In genomic region chr1:46522969-46523320, GRCh38 we compare ENCODE assay signal across 23 cellular contexts. TPM values are rescaled to one million over a fixed set of nuclear protein-coding genes. Genes with fewer than 3 reads are reported as not detected.
DNase-seq lines count a peak whose midpoint lies in the region; ATAC-seq and TF ChIP-seq lines count a peak whose summit lies in the region.
"Had no signal": no experiment of that assay in that cellular context is flagged by ENCODE, and none has a peak within 500 bp of the region (broad histone marks: within the 10 kb centered on the region; RNA-seq: fewer than 3 reads in every experiment).

No MANE protein-coding gene starts in this region.

- H3K27ac ChIP-seq in WERI-Rb-1 (peak overlapping the region; percentile 76), epithelial cell of prostate (peak overlapping the region; percentile 65), prostate gland (no peak overlapping the region)
- H3K27ac ChIP-seq: ovary, right lobe of liver had no signal

- H3K36me3 Mint-ChIP-seq in stimulated activated effector memory CD8-positive, alpha-beta T cell treated with anti-CD3 and anti-CD28 coated beads, Interleukin-12 subunit alpha, Interleukin-12 subunit beta, amount 100 ng/mL, for 72 hours: no peaks in the 10 kb centered on the region
- H3K36me3 Mint-ChIP-seq: brain; CD4-positive, alpha-beta memory T cell; naive B cell had no signal

- ATAC-seq in stimulated activated effector memory CD8-positive, alpha-beta T cell treated with anti-CD3 and anti-CD28 coated beads, Interleukin-12 subunit alpha, Interleukin-12 subunit beta, amount 100 ng/mL, for 72 hours: no peak

- intact Hi-C loops in prostate gland (cut with DNase I): no loop called here

- peak overlapping the region; percentile 41 for H3K27ac Mint-ChIP-seq in stimulated activated effector memory CD8-positive, alpha-beta T cell treated with anti-CD3 and anti-CD28 coated beads, Interleukin-12 subunit alpha, Interleukin-12 subunit beta, amount 100 ng/mL, for 72 hours
- H3K27ac Mint-ChIP-seq: CD4-positive, alpha-beta memory T cell; naive B cell had no signal

- H3K4me3 Mint-ChIP-seq in stimulated activated effector memory CD8-positive, alpha-beta T cell treated with anti-CD3 and anti-CD28 coated beads, Interleukin-12 subunit alpha, Interleukin-12 subunit beta, amount 100 ng/mL, for 72 hours: peak overlapping the region; percentile 59
- H3K4me3 Mint-ChIP-seq: brain, naive B cell had no signal

- peak; percentile 59 for DNase-seq in H7
- DNase-seq in WERI-Rb-1: peak; percentile 60
- DNase-seq in epithelial cell of prostate (ENCODE audit: low read depth, low spot score): no peak
- no peak for DNase-seq in stimulated activated effector memory CD8-positive, alpha-beta T cell treated with anti-CD3 and anti-CD28 coated beads, Interleukin-12 subunit alpha, Interleukin-12 subunit beta, amount 100 ng/mL, for 72 hours (ENCODE audit: low spot score in 2 of 2)
- no peak for DNase-seq in activated CD4-positive, CD25-positive, alpha-beta regulatory T cell (lab: John Stamatoyannopoulos, UW)
- DNase-seq in NCI-H1092 treated with DMSO at 0.1 percent for 48 hours (lab: John Stamatoyannopoulos, UW): no peak
- no peak for DNase-seq in prostate gland (ENCODE audit: low spot score)
- DNase-seq: CD4-positive, alpha-beta memory T cell; DMS153; effector memory CD8-positive, alpha-beta T cell; mesendoderm; naive B cell; NCI-H1694 treated with DMSO at 0.1 percent for 48 hours; NCI-H748 treated with DMSO at 0.1 percent for 48 hours; SW 1271 had no signal

- H3K9me3 ChIP-seq in WERI-Rb-1 (ENCODE audit: severe bottlenecking) (no peaks in the 10 kb centered on the region), prostate gland (no peaks in the 10 kb centered on the region)
- H3K9me3 ChIP-seq: HAP-1, ovary, right lobe of liver had no signal

- TF ChIP-seq CTCF in WERI-Rb-1 (IDR thresholded peaks at IDR 0.05; ENCODE audit: low read depth, low read length) (no peak), prostate gland (IDR thresholded peaks at IDR 0.05) (no peak)

- TF ChIP-seq POLR2A in prostate gland (IDR thresholded peaks at IDR 0.05): no peak

- no peaks in the 10 kb centered on the region for H3K9me3 Mint-ChIP-seq in stimulated activated effector memory CD8-positive, alpha-beta T cell treated with anti-CD3 and anti-CD28 coated beads, Interleukin-12 subunit alpha, Interleukin-12 subunit beta, amount 100 ng/mL, for 72 hours
- H3K9me3 Mint-ChIP-seq: CD4-positive, alpha-beta memory T cell; effector memory CD8-positive, alpha-beta T cell; naive B cell had no signal

- peaks cover 47% of the 10 kb centered on the region for H3K4me1 Mint-ChIP-seq in stimulated activated effector memory CD8-positive, alpha-beta T cell treated with anti-CD3 and anti-CD28 coated beads, Interleukin-12 subunit alpha, Interleukin-12 subunit beta, amount 100 ng/mL, for 72 hours
- H3K4me1 Mint-ChIP-seq: naive B cell had no signal

- no peak overlapping the region for H3K4me3 ChIP-seq in H7 (ENCODE audit: insufficient read depth, low read depth, low read length)
- H3K4me3 ChIP-seq in WERI-Rb-1 (ENCODE audit: low read depth, low read length): no peak overlapping the region
- no peak overlapping the region for H3K4me3 ChIP-seq in prostate gland
- H3K4me3 ChIP-seq: HAP-1, ovary, right lobe of liver had no signal

- no peaks in the 10 kb centered on the region for H3K36me3 ChIP-seq in H7 (replicated peaks; ENCODE audit: control insufficient read depth, insufficient read depth, low read length)
- no peaks in the 10 kb centered on the region for H3K36me3 ChIP-seq in WERI-Rb-1
- no peaks in the 10 kb centered on the region for H3K36me3 ChIP-seq in prostate gland
- H3K36me3 ChIP-seq: HAP-1, ovary, right lobe of liver had no signal

- WGBS in prostate gland: 52% methylated on average over 12 of the region's 13 CpGs

- H3K27me3 ChIP-seq in H7 (ENCODE audit: control insufficient read depth, insufficient read depth, low read length) (peaks cover 49% of the 10 kb centered on the region), WERI-Rb-1 (ENCODE audit: insufficient read depth, low read depth, severe bottlenecking) (no peaks in the 10 kb centered on the region), prostate gland (replicated peaks; ENCODE audit: insufficient read depth) (no peaks in the 10 kb centered on the region)
- H3K27me3 ChIP-seq: ovary, right lobe of liver had no signal

- no peaks in the 10 kb centered on the region for H3K4me1 ChIP-seq in prostate gland (replicated peaks)

RNA-seq across cellular contexts. Expression of gene KNCN, which starts 28.5 kb away (rescaled TPM):
- total RNA-seq in H7 (2014; rRNA removed; shearing (Covaris generic)): not detected in 2 replicates
- not detected for total RNA-seq in prostate gland
- total RNA-seq: CD4-positive, alpha-beta memory T cell; glomerular endothelial cell; left cardiac atrium; right lobe of liver; Right ventricle myocardium inferior; temporal lobe had no signal

RNA-seq across cellular contexts. Expression of gene DMBX1, which starts 33.3 kb away (rescaled TPM):
- 4.2 and 5.4 TPM in 2 replicates for total RNA-seq in H7 (2014; rRNA removed; shearing (Covaris generic))
- total RNA-seq in prostate gland: not detected
- total RNA-seq: CD4-positive, alpha-beta memory T cell; glomerular endothelial cell; left cardiac atrium; ovary; right lobe of liver; Right ventricle myocardium inferior; temporal lobe had no signal

Comparison
In these comparisons a context has a peak if more than half of its experiments do, and no peak if none do; other contexts are left out.
1. DNase-seq: peak in H7 (single experiment) and WERI-Rb-1 (single experiment); none in epithelial cell of prostate (single experiment), stimulated activated effector memory CD8-positive, alpha-beta T cell treated with anti-CD3 and anti-CD28 coated beads, Interleukin-12 subunit alpha, Interleukin-12 subunit beta, amount 100 ng/mL, for 72 hours (0 of 2), activated CD4-positive, CD25-positive, alpha-beta regulatory T cell (0 of 4), NCI-H1092 treated with DMSO at 0.1 percent for 48 hours (single experiment) and prostate gland (single experiment).
2. H3K27ac ChIP-seq: peak in WERI-Rb-1 (single experiment) and epithelial cell of prostate (single experiment); none in prostate gland (0 of 2).